11 cellular contexts compared by ENCODE assay signal in genomic region chr3:65713016-65713415, GRCh38.
DNase-seq lines count a peak whose midpoint lies in the region; ATAC-seq and TF ChIP-seq lines count a peak whose summit lies in the region.
"Had no signal": no experiment of that assay in that cellular context is flagged by ENCODE, and none has a peak within 500 bp of the region (broad histone marks: within the 10 kb centered on the region; RNA-seq: fewer than 3 reads in every experiment).

No MANE protein-coding gene starts in this region.

- no peaks in the 10 kb centered on the region for H3K9me3 Mint-ChIP-seq in Caco-2 (ENCODE audit: unreplicated experiment)
- H3K9me3 Mint-ChIP-seq in activated naive CD8-positive, alpha-beta T cell treated with anti-CD3 and anti-CD28 coated beads, Interleukin-2, amount 50 U/mL, for 24 hours: peaks cover 5% of the 10 kb centered on the region

- H3K4me1 ChIP-seq in tibial artery (peaks cover 0 to 34% (median 13%) of the 10 kb centered on the region in 4 donors), Caco-2 (no peaks in the 10 kb centered on the region)
- H3K4me1 ChIP-seq: parathyroid adenoma had no signal

- peak; percentile 23 for DNase-seq in DMS 273 (lab: John Stamatoyannopoulos, UW; ENCODE audit: unreplicated experiment)
- DNase-seq in DMS 273 treated with DMSO at 0.1 percent for 48 hours (lab: John Stamatoyannopoulos, UW): no peak
- peak; percentile 79 for DNase-seq in brain microvascular endothelial cell
- peak; percentile 81 for DNase-seq in iris pigment epithelial cell (ENCODE audit: low read depth)
- no peak for DNase-seq in tibial artery
- DNase-seq in Caco-2: no peak
- DNase-seq in activated naive CD8-positive, alpha-beta T cell treated with anti-CD3 and anti-CD28 coated beads, Interleukin-2, amount 50 U/mL, for 24 hours: no peak
- DNase-seq in activated naive CD4-positive, alpha-beta T cell (lab: John Stamatoyannopoulos, UW): no peak
- DNase-seq: NCI-H1092 had no signal

- H3K4me3 ChIP-seq in brain microvascular endothelial cell (ENCODE audit: low read depth, low read length) (no peak overlapping the region), tibial artery (no peak overlapping the region), Caco-2 (ENCODE audit: low read depth, low read length) (no peak overlapping the region)

- H3K27ac ChIP-seq in brain microvascular endothelial cell: no peak overlapping the region
- peak overlapping the region; percentile 45 to 49 for H3K27ac ChIP-seq in tibial artery
- H3K27ac ChIP-seq: 22Rv1, parathyroid adenoma had no signal

- H3K36me3 Mint-ChIP-seq in Caco-2 (ENCODE audit: insufficient read depth, unreplicated experiment): peaks cover 8% of the 10 kb centered on the region
- H3K36me3 Mint-ChIP-seq in activated naive CD8-positive, alpha-beta T cell treated with anti-CD3 and anti-CD28 coated beads, Interleukin-2, amount 50 U/mL, for 24 hours (ENCODE audit: low read depth): no peaks in the 10 kb centered on the region

- H3K27me3 Mint-ChIP-seq in Caco-2 (ENCODE audit: insufficient read depth, unreplicated experiment): no peaks in the 10 kb centered on the region
- H3K27me3 Mint-ChIP-seq in activated naive CD8-positive, alpha-beta T cell treated with anti-CD3 and anti-CD28 coated beads, Interleukin-2, amount 50 U/mL, for 24 hours: peaks cover 2% of the 10 kb centered on the region

- no peak overlapping the region for H3K27ac Mint-ChIP-seq in Caco-2 (ENCODE audit: unreplicated experiment)
- H3K27ac Mint-ChIP-seq in activated naive CD8-positive, alpha-beta T cell treated with anti-CD3 and anti-CD28 coated beads, Interleukin-2, amount 50 U/mL, for 24 hours: no peak overlapping the region

- in situ Hi-C loops in brain microvascular endothelial cell (cut with HindIII; ENCODE audit: low pct_ligation_motif_present, low sequenced_read_pairs): no loop called here

- BruUV-seq in Caco-2 (replicated peaks; lab: Mats Ljungman, UMichigan): no TSS peak

- no peaks in the 10 kb centered on the region for H3K9me3 ChIP-seq in tibial artery
- H3K9me3 ChIP-seq in Caco-2: no peaks in the 10 kb centered on the region

- H3K27me3 ChIP-seq in brain microvascular endothelial cell (replicated peaks) (no peaks in the 10 kb centered on the region), tibial artery (no peaks in the 10 kb centered on the region), Caco-2 (replicated peaks; ENCODE audit: control insufficient read depth, insufficient read depth, low read length) (no peaks in the 10 kb centered on the region)

- CTCF ChIA-PET in Caco-2 (lab: Charles Lee): no interaction called here

- H3K4me3 Mint-ChIP-seq in Caco-2 (ENCODE audit: unreplicated experiment): no peak overlapping the region
- no peak overlapping the region for H3K4me3 Mint-ChIP-seq in activated naive CD8-positive, alpha-beta T cell treated with anti-CD3 and anti-CD28 coated beads, Interleukin-2, amount 50 U/mL, for 24 hours

- no peak for ATAC-seq in activated naive CD8-positive, alpha-beta T cell treated with anti-CD3 and anti-CD28 coated beads, Interleukin-2, amount 50 U/mL, for 24 hours

- POLR2A ChIA-PET in Caco-2 (lab: Charles Lee): no interaction called here

- H3K36me3 ChIP-seq in brain microvascular endothelial cell (replicated peaks) (no peaks in the 10 kb centered on the region), tibial artery (no peaks in the 10 kb centered on the region), Caco-2 (ENCODE audit: control insufficient read depth, insufficient read depth, low read length) (no peaks in the 10 kb centered on the region)

- intact Hi-C loops in tibial artery (cut with DNase I; ENCODE audit: low total_unique reads) (no loop called here), Caco-2 (cut with micrococcal nuclease; ENCODE audit: unreplicated experiment) (no loop called here)

- TF ChIP-seq CTCF in brain microvascular endothelial cell (IDR thresholded peaks at IDR 0.05; ENCODE audit: low read depth, low read length, missing control alignments) (no peak), tibial artery (IDR thresholded peaks at IDR 0.05) (no peak), Caco-2 (IDR thresholded peaks at IDR 0.05; ENCODE audit: insufficient read depth in 1 of 2, low read depth in 1 of 2, low read length in 1 of 2, severe bottlenecking in 1 of 2, unreplicated experiment in 1 of 2) (no peak)

- H3K4me1 Mint-ChIP-seq in Caco-2 (ENCODE audit: low read depth, unreplicated experiment): no peaks in the 10 kb centered on the region
- no peaks in the 10 kb centered on the region for H3K4me1 Mint-ChIP-seq in activated naive CD8-positive, alpha-beta T cell treated with anti-CD3 and anti-CD28 coated beads, Interleukin-2, amount 50 U/mL, for 24 hours

Comparison
In these comparisons a context has a peak if more than half of its experiments do, and no peak if none do; other contexts are left out.
1. DNase-seq: peak in DMS 273 (single experiment), brain microvascular endothelial cell (single experiment) and iris pigment epithelial cell (single experiment); none in DMS 273 treated with DMSO at 0.1 percent for 48 hours (single experiment), tibial artery (0 of 2), Caco-2 (0 of 2), activated naive CD8-positive, alpha-beta T cell treated with anti-CD3 and anti-CD28 coated beads, Interleukin-2, amount 50 U/mL, for 24 hours (single experiment) and activated naive CD4-positive, alpha-beta T cell (0 of 4).